Comparison of ENCODE assay signal across 1 cellular context in the genomic region with DNA sequence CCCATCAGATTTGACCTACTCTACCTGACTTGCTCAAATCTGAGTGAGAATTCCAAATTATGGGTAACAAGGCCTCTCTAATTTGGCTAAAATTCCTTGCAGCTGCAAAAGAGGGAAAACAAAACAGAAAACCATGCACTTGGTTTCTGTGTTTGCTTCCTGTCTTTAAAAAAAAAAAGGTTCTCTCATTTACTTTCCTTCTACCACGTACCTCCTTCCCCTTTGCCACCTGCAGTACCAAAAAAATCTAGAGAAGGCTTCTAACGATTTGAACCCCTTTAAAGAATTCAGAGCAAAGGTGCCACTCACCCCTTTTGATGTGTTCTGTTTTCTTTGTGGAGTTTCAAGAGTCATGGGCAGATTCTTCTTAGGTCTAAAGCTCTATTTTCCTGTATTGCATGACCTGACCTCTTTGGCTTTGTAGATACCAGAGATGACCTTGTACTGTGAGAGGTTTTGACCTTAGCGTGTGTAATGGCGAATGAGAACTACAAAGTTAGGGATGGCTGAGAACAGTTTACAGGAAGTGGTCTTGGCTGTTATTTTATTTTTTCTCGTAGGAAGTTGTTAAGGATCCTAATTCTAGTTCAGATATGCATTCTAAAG.
A peak's percentile ranks its signal among the peaks of the same experiment; 100 is the strongest.
TF ChIP-seq lines count a peak whose summit lies in the region.

No MANE protein-coding gene starts in this region.

TF ChIP-seq in HepG2, 621 proteins besides CTCF, POLR2A, EP300 and RAD21 (continued from another document):
- TF ChIP-seq ZMYM4 (CRISPR knock-in tag; IDR thresholded peaks at IDR 0.05), result peak; percentile 51; the same call in 1 of the 2 replicates
- TF ChIP-seq, protein P1, sequence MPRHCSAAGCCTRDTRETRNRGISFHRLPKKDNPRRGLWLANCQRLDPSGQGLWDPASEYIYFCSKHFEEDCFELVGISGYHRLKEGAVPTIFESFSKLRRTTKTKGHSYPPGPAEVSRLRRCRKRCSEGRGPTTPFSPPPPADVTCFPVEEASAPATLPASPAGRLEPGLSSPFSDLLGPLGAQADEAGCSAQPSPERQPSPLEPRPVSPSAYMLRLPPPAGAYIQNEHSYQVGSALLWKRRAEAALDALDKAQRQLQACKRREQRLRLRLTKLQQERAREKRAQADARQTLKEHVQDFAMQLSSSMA (CRISPR knock-in tag; IDR thresholded peaks at IDR 0.05), result no peak
- TF ChIP-seq SOX5 (CRISPR knock-in tag; IDR thresholded peaks at IDR 0.05; ENCODE audit: borderline replicate concordance), result peak; percentile 32; the same call in 1 of the 2 replicates
- TF ChIP-seq HNF4A (CRISPR knock-in tag; IDR thresholded peaks at IDR 0.05), result peak; percentile 69
- peak; percentile 92 for TF ChIP-seq NR2F6 (IDR thresholded peaks at IDR 0.05)
- TF ChIP-seq NR2F6 (CRISPR knock-in tag; IDR thresholded peaks at IDR 0.05), result peak; percentile 87
- TF ChIP-seq, protein P2, sequence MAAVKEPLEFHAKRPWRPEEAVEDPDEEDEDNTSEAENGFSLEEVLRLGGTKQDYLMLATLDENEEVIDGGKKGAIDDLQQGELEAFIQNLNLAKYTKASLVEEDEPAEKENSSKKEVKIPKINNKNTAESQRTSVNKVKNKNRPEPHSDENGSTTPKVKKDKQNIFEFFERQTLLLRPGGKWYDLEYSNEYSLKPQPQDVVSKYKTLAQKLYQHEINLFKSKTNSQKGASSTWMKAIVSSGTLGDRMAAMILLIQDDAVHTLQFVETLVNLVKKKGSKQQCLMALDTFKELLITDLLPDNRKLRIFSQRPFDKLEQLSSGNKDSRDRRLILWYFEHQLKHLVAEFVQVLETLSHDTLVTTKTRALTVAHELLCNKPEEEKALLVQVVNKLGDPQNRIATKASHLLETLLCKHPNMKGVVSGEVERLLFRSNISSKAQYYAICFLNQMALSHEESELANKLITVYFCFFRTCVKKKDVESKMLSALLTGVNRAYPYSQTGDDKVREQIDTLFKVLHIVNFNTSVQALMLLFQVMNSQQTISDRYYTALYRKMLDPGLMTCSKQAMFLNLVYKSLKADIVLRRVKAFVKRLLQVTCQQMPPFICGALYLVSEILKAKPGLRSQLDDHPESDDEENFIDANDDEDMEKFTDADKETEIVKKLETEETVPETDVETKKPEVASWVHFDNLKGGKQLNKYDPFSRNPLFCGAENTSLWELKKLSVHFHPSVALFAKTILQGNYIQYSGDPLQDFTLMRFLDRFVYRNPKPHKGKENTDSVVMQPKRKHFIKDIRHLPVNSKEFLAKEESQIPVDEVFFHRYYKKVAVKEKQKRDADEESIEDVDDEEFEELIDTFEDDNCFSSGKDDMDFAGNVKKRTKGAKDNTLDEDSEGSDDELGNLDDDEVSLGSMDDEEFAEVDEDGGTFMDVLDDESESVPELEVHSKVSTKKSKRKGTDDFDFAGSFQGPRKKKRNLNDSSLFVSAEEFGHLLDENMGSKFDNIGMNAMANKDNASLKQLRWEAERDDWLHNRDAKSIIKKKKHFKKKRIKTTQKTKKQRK (IDR thresholded peaks at IDR 0.05; ENCODE audit: low read length), result no peak
- TF ChIP-seq MBD4 (IDR thresholded peaks at IDR 0.05; ENCODE audit: borderline replicate concordance, low read length), result no peak
- no peak for TF ChIP-seq SOX6 (IDR thresholded peaks at IDR 0.05)
- TF ChIP-seq SOX6 (CRISPR knock-in tag; IDR thresholded peaks at IDR 0.05), result peak; percentile 52; the same call in 1 of the 2 replicates
- no peak for TF ChIP-seq RFX5 (IDR thresholded peaks at IDR 0.05; ENCODE audit: low read depth, low read length)
- TF ChIP-seq SSRP1 (CRISPR knock-in tag; IDR thresholded peaks at IDR 0.05), result no peak
- TF ChIP-seq BCL6 (CRISPR knock-in tag; IDR thresholded peaks at IDR 0.05), result peak; percentile 44; the same call in 1 of the 2 replicates
- 0 out of 2 replicates have a peak, but pooled peaks have one; percentile 25 for TF ChIP-seq NR2C2 (CRISPR knock-in tag; IDR thresholded peaks at IDR 0.05; ENCODE audit: borderline replicate concordance)
- peak; percentile 44; the same call in 1 of the 2 replicates for TF ChIP-seq POGZ (CRISPR knock-in tag; IDR thresholded peaks at IDR 0.05)
- TF ChIP-seq NFIC (IDR thresholded peaks at IDR 0.05; ENCODE audit: low read length), result peak; percentile 35; the same call in 1 of the 2 replicates
- peak; percentile 19; the same call in 1 of the 2 replicates for TF ChIP-seq ISL2 (CRISPR knock-in tag; IDR thresholded peaks at IDR 0.05)
- TF ChIP-seq, protein P3, sequence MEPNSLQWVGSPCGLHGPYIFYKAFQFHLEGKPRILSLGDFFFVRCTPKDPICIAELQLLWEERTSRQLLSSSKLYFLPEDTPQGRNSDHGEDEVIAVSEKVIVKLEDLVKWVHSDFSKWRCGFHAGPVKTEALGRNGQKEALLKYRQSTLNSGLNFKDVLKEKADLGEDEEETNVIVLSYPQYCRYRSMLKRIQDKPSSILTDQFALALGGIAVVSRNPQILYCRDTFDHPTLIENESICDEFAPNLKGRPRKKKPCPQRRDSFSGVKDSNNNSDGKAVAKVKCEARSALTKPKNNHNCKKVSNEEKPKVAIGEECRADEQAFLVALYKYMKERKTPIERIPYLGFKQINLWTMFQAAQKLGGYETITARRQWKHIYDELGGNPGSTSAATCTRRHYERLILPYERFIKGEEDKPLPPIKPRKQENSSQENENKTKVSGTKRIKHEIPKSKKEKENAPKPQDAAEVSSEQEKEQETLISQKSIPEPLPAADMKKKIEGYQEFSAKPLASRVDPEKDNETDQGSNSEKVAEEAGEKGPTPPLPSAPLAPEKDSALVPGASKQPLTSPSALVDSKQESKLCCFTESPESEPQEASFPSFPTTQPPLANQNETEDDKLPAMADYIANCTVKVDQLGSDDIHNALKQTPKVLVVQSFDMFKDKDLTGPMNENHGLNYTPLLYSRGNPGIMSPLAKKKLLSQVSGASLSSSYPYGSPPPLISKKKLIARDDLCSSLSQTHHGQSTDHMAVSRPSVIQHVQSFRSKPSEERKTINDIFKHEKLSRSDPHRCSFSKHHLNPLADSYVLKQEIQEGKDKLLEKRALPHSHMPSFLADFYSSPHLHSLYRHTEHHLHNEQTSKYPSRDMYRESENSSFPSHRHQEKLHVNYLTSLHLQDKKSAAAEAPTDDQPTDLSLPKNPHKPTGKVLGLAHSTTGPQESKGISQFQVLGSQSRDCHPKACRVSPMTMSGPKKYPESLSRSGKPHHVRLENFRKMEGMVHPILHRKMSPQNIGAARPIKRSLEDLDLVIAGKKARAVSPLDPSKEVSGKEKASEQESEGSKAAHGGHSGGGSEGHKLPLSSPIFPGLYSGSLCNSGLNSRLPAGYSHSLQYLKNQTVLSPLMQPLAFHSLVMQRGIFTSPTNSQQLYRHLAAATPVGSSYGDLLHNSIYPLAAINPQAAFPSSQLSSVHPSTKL (CRISPR knock-in tag; IDR thresholded peaks at IDR 0.05), result peak; percentile 68; the same call in 1 of the 2 replicates
- no peak for TF ChIP-seq ZNF619 (CRISPR knock-in tag; IDR thresholded peaks at IDR 0.05)
- TF ChIP-seq HNF4G (IDR thresholded peaks at IDR 0.05; ENCODE audit: borderline replicate concordance, low read depth, low read length), result peak; percentile 14; the same call in 1 of the 2 replicates
- no peak for TF ChIP-seq HNF4G (CRISPR knock-in tag; IDR thresholded peaks at IDR 0.05; ENCODE audit: borderline replicate concordance, low read depth)
- TF ChIP-seq, protein P4, sequence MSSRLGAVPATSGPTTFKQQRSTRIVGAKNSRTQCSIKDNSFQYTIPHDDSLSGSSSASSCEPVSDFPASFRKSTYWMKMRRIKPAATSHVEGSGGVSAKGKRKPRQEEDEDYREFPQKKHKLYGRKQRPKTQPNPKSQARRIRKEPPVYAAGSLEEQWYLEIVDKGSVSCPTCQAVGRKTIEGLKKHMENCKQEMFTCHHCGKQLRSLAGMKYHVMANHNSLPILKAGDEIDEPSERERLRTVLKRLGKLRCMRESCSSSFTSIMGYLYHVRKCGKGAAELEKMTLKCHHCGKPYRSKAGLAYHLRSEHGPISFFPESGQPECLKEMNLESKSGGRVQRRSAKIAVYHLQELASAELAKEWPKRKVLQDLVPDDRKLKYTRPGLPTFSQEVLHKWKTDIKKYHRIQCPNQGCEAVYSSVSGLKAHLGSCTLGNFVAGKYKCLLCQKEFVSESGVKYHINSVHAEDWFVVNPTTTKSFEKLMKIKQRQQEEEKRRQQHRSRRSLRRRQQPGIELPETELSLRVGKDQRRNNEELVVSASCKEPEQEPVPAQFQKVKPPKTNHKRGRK (CRISPR knock-in tag; IDR thresholded peaks at IDR 0.05), result no peak
- peak; percentile 43; the same call in 1 of the 2 replicates for TF ChIP-seq MED1 (CRISPR knock-in tag; IDR thresholded peaks at IDR 0.05)
- no peak for TF ChIP-seq U2AF2 (IDR thresholded peaks at IDR 0.05; ENCODE audit: low read depth, low read length)
- TF ChIP-seq, protein P5, sequence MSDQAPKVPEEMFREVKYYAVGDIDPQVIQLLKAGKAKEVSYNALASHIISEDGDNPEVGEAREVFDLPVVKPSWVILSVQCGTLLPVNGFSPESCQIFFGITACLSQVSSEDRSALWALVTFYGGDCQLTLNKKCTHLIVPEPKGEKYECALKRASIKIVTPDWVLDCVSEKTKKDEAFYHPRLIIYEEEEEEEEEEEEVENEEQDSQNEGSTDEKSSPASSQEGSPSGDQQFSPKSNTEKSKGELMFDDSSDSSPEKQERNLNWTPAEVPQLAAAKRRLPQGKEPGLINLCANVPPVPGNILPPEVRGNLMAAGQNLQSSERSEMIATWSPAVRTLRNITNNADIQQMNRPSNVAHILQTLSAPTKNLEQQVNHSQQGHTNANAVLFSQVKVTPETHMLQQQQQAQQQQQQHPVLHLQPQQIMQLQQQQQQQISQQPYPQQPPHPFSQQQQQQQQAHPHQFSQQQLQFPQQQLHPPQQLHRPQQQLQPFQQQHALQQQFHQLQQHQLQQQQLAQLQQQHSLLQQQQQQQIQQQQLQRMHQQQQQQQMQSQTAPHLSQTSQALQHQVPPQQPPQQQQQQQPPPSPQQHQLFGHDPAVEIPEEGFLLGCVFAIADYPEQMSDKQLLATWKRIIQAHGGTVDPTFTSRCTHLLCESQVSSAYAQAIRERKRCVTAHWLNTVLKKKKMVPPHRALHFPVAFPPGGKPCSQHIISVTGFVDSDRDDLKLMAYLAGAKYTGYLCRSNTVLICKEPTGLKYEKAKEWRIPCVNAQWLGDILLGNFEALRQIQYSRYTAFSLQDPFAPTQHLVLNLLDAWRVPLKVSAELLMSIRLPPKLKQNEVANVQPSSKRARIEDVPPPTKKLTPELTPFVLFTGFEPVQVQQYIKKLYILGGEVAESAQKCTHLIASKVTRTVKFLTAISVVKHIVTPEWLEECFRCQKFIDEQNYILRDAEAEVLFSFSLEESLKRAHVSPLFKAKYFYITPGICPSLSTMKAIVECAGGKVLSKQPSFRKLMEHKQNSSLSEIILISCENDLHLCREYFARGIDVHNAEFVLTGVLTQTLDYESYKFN (CRISPR knock-in tag; conservative IDR thresholded peaks at IDR 0.05), result peak; percentile 52
- TF ChIP-seq, protein P6, sequence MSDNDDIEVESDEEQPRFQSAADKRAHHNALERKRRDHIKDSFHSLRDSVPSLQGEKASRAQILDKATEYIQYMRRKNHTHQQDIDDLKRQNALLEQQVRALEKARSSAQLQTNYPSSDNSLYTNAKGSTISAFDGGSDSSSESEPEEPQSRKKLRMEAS (IDR thresholded peaks at IDR 0.05), result no peak
- peak; percentile 22; the same call in 1 of the 2 replicates for TF ChIP-seq FOXA3 (CRISPR knock-in tag; IDR thresholded peaks at IDR 0.05)
- TF ChIP-seq ELF3 (CRISPR knock-in tag; IDR thresholded peaks at IDR 0.05), result peak; percentile 14; the same call in 1 of the 2 replicates
- TF ChIP-seq, protein P7, sequence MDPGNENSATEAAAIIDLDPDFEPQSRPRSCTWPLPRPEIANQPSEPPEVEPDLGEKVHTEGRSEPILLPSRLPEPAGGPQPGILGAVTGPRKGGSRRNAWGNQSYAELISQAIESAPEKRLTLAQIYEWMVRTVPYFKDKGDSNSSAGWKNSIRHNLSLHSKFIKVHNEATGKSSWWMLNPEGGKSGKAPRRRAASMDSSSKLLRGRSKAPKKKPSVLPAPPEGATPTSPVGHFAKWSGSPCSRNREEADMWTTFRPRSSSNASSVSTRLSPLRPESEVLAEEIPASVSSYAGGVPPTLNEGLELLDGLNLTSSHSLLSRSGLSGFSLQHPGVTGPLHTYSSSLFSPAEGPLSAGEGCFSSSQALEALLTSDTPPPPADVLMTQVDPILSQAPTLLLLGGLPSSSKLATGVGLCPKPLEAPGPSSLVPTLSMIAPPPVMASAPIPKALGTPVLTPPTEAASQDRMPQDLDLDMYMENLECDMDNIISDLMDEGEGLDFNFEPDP (CRISPR knock-in tag; conservative IDR thresholded peaks at IDR 0.05), result no peak
- TF ChIP-seq TCF7 (IDR thresholded peaks at IDR 0.05; ENCODE audit: low read depth), result peak; percentile 67
- TF ChIP-seq GATAD2A (CRISPR knock-in tag; IDR thresholded peaks at IDR 0.05), result peak; percentile 53
- peak; percentile 38; the same call in 1 of the 2 replicates for TF ChIP-seq RXRB (CRISPR knock-in tag; IDR thresholded peaks at IDR 0.05; ENCODE audit: borderline replicate concordance)
- TF ChIP-seq RCOR2 (CRISPR knock-in tag; IDR thresholded peaks at IDR 0.05), result 0 out of 2 replicates have a peak, but pooled peaks have one; percentile 23
- peak; percentile 62 for TF ChIP-seq TEAD3 (CRISPR knock-in tag; optimal IDR thresholded peaks at IDR 0.05; ENCODE audit: borderline replicate concordance)
- TF ChIP-seq NCOA2 (CRISPR knock-in tag; IDR thresholded peaks at IDR 0.05), result peak; percentile 48; the same call in 1 of the 2 replicates
- TF ChIP-seq, protein P8, sequence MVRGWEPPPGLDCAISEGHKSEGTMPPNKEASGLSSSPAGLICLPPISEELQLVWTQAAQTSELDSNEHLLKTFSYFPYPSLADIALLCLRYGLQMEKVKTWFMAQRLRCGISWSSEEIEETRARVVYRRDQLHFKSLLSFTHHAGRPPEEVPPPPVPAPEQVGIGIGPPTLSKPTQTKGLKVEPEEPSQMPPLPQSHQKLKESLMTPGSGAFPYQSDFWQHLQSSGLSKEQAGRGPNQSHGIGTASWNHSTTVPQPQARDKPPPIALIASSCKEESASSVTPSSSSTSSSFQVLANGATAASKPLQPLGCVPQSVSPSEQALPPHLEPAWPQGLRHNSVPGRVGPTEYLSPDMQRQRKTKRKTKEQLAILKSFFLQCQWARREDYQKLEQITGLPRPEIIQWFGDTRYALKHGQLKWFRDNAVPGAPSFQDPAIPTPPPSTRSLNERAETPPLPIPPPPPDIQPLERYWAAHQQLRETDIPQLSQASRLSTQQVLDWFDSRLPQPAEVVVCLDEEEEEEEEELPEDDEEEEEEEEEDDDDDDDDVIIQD (CRISPR knock-in tag; IDR thresholded peaks at IDR 0.05; ENCODE audit: low read depth), result peak; percentile 32; the same call in 1 of the 2 replicates
- peak; percentile 73 for TF ChIP-seq RARA (CRISPR knock-in tag; IDR thresholded peaks at IDR 0.05)
- TF ChIP-seq CREM (IDR thresholded peaks at IDR 0.05), result 0 out of 2 replicates have a peak, but pooled peaks have one; percentile 17
- TF ChIP-seq CREM (CRISPR knock-in tag; IDR thresholded peaks at IDR 0.05), result no peak
